Comparison of ENCODE assay signal across 8 cellular contexts in the genomic region with DNA sequence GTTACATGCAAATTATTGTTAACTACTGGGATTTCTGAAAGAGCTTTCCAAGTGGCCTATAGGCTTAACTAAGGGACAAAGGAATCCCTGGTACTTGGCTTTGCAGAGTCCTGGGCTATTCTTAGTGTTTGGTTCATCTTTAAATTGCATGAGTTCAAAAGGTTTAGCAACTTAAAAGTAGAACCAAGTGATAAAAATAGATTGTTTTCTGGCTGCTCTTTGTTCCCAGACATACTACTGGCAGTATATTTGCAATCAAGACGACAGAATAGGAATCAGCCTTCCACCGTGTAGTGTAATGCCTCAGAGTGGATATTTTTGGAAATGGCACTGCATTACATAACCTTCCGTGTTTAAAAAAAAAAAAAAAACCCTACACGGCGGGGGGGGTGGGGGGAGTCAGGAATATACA. TPM values are rescaled to one million over a fixed set of nuclear protein-coding genes. Genes with fewer than 3 reads are reported as not detected.
DNase-seq lines count a peak whose midpoint lies in the region; ATAC-seq, FAIRE-seq and TF ChIP-seq lines count a peak whose summit lies in the region.

No MANE protein-coding gene starts in this region.

- no peaks in the 10 kb centered on the region for H3K9me3 ChIP-seq in GM12878 (replicated peaks; ENCODE audit: control insufficient read depth, insufficient read depth, low read length)

- RAD21 ChIA-PET in GM12878 (lab: Charles Lee; ENCODE audit: unreplicated experiment), result interaction anchor here (1.0 to 2.3 kb wide), 6 partner anchors 15 to 405 kb away, joined by 3 to 16 read pairs (median 4); no protein-coding TSS in a partner anchor

- no peak overlapping the region; the same call in 1 of the 2 replicates for H3K27ac ChIP-seq in GM12878 (ENCODE audit: control insufficient read depth, insufficient read depth)

- SMC1A ChIA-PET in GM12878 (lab: Charles Lee; ENCODE audit: uncharacterized antibody, unreplicated experiment), result interaction anchor here (0.9 to 2.1 kb wide), 4 partner anchors 13 to 142 kb away, joined by 3 to 12 read pairs (median 5); no protein-coding TSS in a partner anchor

- no peak for TF ChIP-seq POLR2A in GM12878 (IDR thresholded peaks at IDR 0.05; ENCODE audit: low read depth, low read length)

- H3K27me3 ChIP-seq in GM12878 (replicated peaks in 1 of 2; ENCODE audit: control insufficient read depth in 2 of 2, insufficient read depth in 2 of 2, low read length in 1 of 2), result no peaks in the 10 kb centered on the region

- H3K4me3 ChIP-seq in GM12878, result peak overlapping the region; percentile 89

- 0 out of 6 replicates have a peak, but pooled peaks of 1 of the 3 experiments have one; percentile 6 for TF ChIP-seq CTCF in GM12878 (IDR thresholded peaks at IDR 0.05 in 2 of 3, conservative IDR thresholded peaks at IDR 0.05 in 1 of 3; ENCODE audit: control insufficient read depth in 2 of 3, extremely low read depth in 1 of 3, insufficient read depth in 1 of 3, low read depth in 3 of 3, low read length in 3 of 3)

- peak; percentile 81 for DNase-seq in EH (ENCODE audit: low read depth)
- peak; percentile 78 for DNase-seq in MV-4-11 (lab: John Stamatoyannopoulos, UW)
- DNase-seq in GM12878 (ENCODE audit: low read depth, low spot score), result no peak
- peak; percentile 17 to 64 for DNase-seq in lung microvascular endothelial cell (ENCODE audit: low read depth in 2 of 2)
- DNase-seq in nucleus accumbens (lab: John Stamatoyannopoulos, UW), result no peak
- DNase-seq in stimulated activated CD4-positive, alpha-beta T cell treated with anti-CD3 and anti-CD28 coated beads, Interleukin-2, amount 100 ng/mL, for 24 hours, result no peak
- DNase-seq in T-helper 9 cell, result no peak

- intact Hi-C loops in GM12878 (cut with micrococcal nuclease; ENCODE audit: unreplicated experiment), result loop anchor here (2.0 to 10.0 kb wide), 2 partner anchors 205 to 249 kb away; no protein-coding TSS in a partner anchor

- H3K4me2 ChIP-seq in GM12878 (ENCODE audit: control insufficient read depth, insufficient read depth), result peak overlapping the region; percentile 80

- CTCF ChIA-PET in GM12878 (lab: Yijun Ruan, JAX), result interaction anchor here (0.8 to 4.0 kb wide), 2 partner anchors 13 to 205 kb away, joined by 3 to 18 read pairs; no protein-coding TSS in a partner anchor

- peak overlapping the region; percentile 36 for H2AFZ ChIP-seq in GM12878 (ENCODE audit: control insufficient read depth, low read depth, low read length)

- in situ Hi-C loops in GM12878 (cut with MboI), result no loop called here

- TF ChIP-seq EP300 in GM12878 (IDR thresholded peaks at IDR 0.05; ENCODE audit: borderline replicate concordance in 1 of 2, control insufficient read depth in 1 of 2, low read depth in 2 of 2, low read length in 2 of 2), result no peak

- H3K9ac ChIP-seq in GM12878 (ENCODE audit: control insufficient read depth, insufficient read depth, low read length), result no peak overlapping the region; the same call in 1 of the 2 replicates

- H4K20me1 ChIP-seq in GM12878 (ENCODE audit: control insufficient read depth, insufficient read depth), result no peaks in the 10 kb centered on the region

- no peak for FAIRE-seq in GM12878 (lab: Jason Lieb, UNC)

- ATAC-seq in GM12878 (peak; percentile 7; the same call in 1 of the 3 replicates), GM18861 (IDR thresholded peaks at IDR 0.05; ENCODE audit: unreplicated experiment) (no peak)

- no TSS peak for BruUV-seq in GM12878 (replicated peaks; lab: Mats Ljungman, UMichigan)

- H3K36me3 ChIP-seq in GM12878 (ENCODE audit: control insufficient read depth in 2 of 2, insufficient read depth in 2 of 2, low read length in 1 of 2), result no peaks in the 10 kb centered on the region

- POLR2A ChIA-PET in GM12878 (lab: Charles Lee), result no interaction called here

- peaks cover 9% of the 10 kb centered on the region; the same call in 1 of the 2 replicates for H3K4me1 ChIP-seq in GM12878 (ENCODE audit: control insufficient read depth, insufficient read depth, low read length)

- peaks cover 11% of the 10 kb centered on the region for H3K79me2 ChIP-seq in GM12878 (ENCODE audit: control insufficient read depth, insufficient read depth, low read length)

- WGBS in GM12878 (ENCODE audit: insufficient coverage, insufficient replicate concordance, low lambda C conversion rate, missing lambda C conversion rate), result 12% methylated on average over 5 of the region's 5 CpGs

- no peak for TF ChIP-seq RAD21 in GM12878 (IDR thresholded peaks at IDR 0.05; ENCODE audit: insufficient read depth, low read depth, low read length)

TF ChIP-seq in GM12878, 131 proteins besides CTCF, POLR2A, EP300 and RAD21 (continues in another document):
- no peak for TF ChIP-seq CREM (IDR thresholded peaks at IDR 0.05; ENCODE audit: low read depth)
- TF ChIP-seq, protein P1, sequence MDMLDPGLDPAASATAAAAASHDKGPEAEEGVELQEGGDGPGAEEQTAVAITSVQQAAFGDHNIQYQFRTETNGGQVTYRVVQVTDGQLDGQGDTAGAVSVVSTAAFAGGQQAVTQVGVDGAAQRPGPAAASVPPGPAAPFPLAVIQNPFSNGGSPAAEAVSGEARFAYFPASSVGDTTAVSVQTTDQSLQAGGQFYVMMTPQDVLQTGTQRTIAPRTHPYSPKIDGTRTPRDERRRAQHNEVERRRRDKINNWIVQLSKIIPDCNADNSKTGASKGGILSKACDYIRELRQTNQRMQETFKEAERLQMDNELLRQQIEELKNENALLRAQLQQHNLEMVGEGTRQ (IDR thresholded peaks at IDR 0.05; ENCODE audit: borderline replicate concordance, low read depth, low read length), result no peak
- TF ChIP-seq JUNB (IDR thresholded peaks at IDR 0.05), result peak; percentile 22; the same call in 1 of the 2 replicates
- TF ChIP-seq EGR1 (IDR thresholded peaks at IDR 0.05; ENCODE audit: borderline replicate concordance in 1 of 2, low read depth in 2 of 2, low read length in 2 of 2), result no peak
- no peak for TF ChIP-seq POU2F2 (IDR thresholded peaks at IDR 0.05; ENCODE audit: borderline replicate concordance, low read depth, low read length)
- no peak for TF ChIP-seq GATAD2B (conservative IDR thresholded peaks at IDR 0.05; ENCODE audit: low read depth)
- TF ChIP-seq NR2F1 (conservative IDR thresholded peaks at IDR 0.05), result no peak
- no peak for TF ChIP-seq ZNF622 (IDR thresholded peaks at IDR 0.05)
- TF ChIP-seq, protein P2, sequence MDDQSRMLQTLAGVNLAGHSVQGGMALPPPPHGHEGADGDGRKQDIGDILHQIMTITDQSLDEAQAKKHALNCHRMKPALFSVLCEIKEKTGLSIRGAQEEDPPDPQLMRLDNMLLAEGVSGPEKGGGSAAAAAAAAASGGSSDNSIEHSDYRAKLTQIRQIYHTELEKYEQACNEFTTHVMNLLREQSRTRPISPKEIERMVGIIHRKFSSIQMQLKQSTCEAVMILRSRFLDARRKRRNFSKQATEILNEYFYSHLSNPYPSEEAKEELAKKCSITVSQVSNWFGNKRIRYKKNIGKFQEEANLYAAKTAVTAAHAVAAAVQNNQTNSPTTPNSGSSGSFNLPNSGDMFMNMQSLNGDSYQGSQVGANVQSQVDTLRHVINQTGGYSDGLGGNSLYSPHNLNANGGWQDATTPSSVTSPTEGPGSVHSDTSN (IDR thresholded peaks at IDR 0.05; ENCODE audit: insufficient replicate concordance, low read depth, low read length), result no peak
- TF ChIP-seq SMARCA5 (IDR thresholded peaks at IDR 0.05), result no peak
- peak; percentile 94 for TF ChIP-seq ZNF384 (IDR thresholded peaks at IDR 0.05; ENCODE audit: borderline replicate concordance, low read depth, low read length)
- no peak for TF ChIP-seq TBL1XR1 (IDR thresholded peaks at IDR 0.05; ENCODE audit: low read depth, low read length)
- TF ChIP-seq, protein P3, sequence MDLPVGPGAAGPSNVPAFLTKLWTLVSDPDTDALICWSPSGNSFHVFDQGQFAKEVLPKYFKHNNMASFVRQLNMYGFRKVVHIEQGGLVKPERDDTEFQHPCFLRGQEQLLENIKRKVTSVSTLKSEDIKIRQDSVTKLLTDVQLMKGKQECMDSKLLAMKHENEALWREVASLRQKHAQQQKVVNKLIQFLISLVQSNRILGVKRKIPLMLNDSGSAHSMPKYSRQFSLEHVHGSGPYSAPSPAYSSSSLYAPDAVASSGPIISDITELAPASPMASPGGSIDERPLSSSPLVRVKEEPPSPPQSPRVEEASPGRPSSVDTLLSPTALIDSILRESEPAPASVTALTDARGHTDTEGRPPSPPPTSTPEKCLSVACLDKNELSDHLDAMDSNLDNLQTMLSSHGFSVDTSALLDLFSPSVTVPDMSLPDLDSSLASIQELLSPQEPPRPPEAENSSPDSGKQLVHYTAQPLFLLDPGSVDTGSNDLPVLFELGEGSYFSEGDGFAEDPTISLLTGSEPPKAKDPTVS (IDR thresholded peaks at IDR 0.05; ENCODE audit: low read depth, low read length), result no peak
- no peak; the same call in 1 of the 2 replicates for TF ChIP-seq RAD51 (IDR thresholded peaks at IDR 0.05)
- TF ChIP-seq SRF (IDR thresholded peaks at IDR 0.05; ENCODE audit: low read depth in 2 of 2, low read length in 2 of 2), result no peak

RNA-seq across cellular contexts. Expression of a gene that starts 1.0 kb away (rescaled TPM):
- total RNA-seq in GM12878 (2013; cell fraction: nucleolus; rRNA removed), result 278 and 296 TPM in 2 replicates
- 25.4 and 31.3 TPM in 2 replicates for total RNA-seq in GM12878 (2014; rRNA removed)
- total RNA-seq in GM12878 (2014; rRNA removed; fragmentation: Illumina TruSeq; extraction: Trizol), result 33.4 and 34.4 TPM in 2 replicates
- total RNA-seq in GM12878 (2021), result 32.9 and 34.5 TPM in 2 replicates
- polyA plus RNA-seq in GM12878 (2011; ENCODE audit: low read depth), result 20.6 TPM
- 117 and 138 TPM in 2 replicates for polyA plus RNA-seq in GM12878 (2011; rRNA removed)
- polyA plus RNA-seq in GM12878 (2011; cell fraction: cytosol; rRNA removed), result 55.0 and 62.5 TPM in 2 replicates
- polyA plus RNA-seq in GM12878 (2011; cell fraction: nucleus; rRNA removed), result 88.3 and 109 TPM in 2 replicates
- 27.9 and 35.5 TPM in 2 replicates for polyA plus RNA-seq in GM12878 (2012)
- polyA plus RNA-seq in GM12878 (2014; fragmentation: Illumina TruSeq; extraction: Trizol), result 59.7 and 76.3 TPM in 2 replicates
- polyA plus RNA-seq in GM12878 (2014; fragmentation: Nextera tagmentation; extraction: Ambion mirVana), result 10 to 100 TPM; 20.6 to 21.0 TPM
- polyA plus RNA-seq in GM12878 (2014; rRNA removed), result 30.9 and 32.6 TPM in 2 replicates
- polyA plus RNA-seq in GM12878 (2016; fragmentation: Nextera tagmentation; extraction: Ambion mirVana), result 10 to 100 TPM; 29.0 to 41.5 TPM
- polyA minus RNA-seq in GM12878 (2011; rRNA and poly(A)+ RNA removed), result 49.8 and 55.4 TPM in 2 replicates
- 16.6 and 19.8 TPM in 2 replicates for polyA minus RNA-seq in GM12878 (2011; cell fraction: cytosol; rRNA and poly(A)+ RNA removed)
- 131 and 133 TPM in 2 replicates for polyA minus RNA-seq in GM12878 (2011; cell fraction: nucleus; rRNA and poly(A)+ RNA removed)
- 9.3 and 12.4 TPM in 2 replicates for total RNA-seq in lung microvascular endothelial cell

Comparison
In these comparisons a context has a peak if more than half of its experiments do, and no peak if none do; other contexts are left out.
1. DNase-seq: peak in EH (single experiment), MV-4-11 (single experiment) and lung microvascular endothelial cell (2 of 2); none in GM12878 (single experiment), nucleus accumbens (0 of 56), stimulated activated CD4-positive, alpha-beta T cell treated with anti-CD3 and anti-CD28 coated beads, Interleukin-2, amount 100 ng/mL, for 24 hours (0 of 2) and T-helper 9 cell (single experiment).